In genomic region chr17:82332669-82333278, GRCh38 we compare ENCODE assay signal across 8 cellular contexts. TPM values are rescaled to one million over a fixed set of nuclear protein-coding genes. Genes with fewer than 3 reads are reported as not detected.
DNase-seq lines count a peak whose midpoint lies in the region; ATAC-seq and TF ChIP-seq lines count a peak whose summit lies in the region.

No MANE protein-coding gene starts in this region.

- H3K9me3 ChIP-seq in iPS DF 6.9 (ENCODE audit: control insufficient read depth, insufficient read depth, low read length) (no peaks in the 10 kb centered on the region), skeletal muscle satellite cell (replicated peaks; ENCODE audit: low read length) (no peaks in the 10 kb centered on the region)

- H3K36me3 ChIP-seq in iPS DF 6.9 (ENCODE audit: control insufficient read depth, insufficient read depth, low read length) (no peaks in the 10 kb centered on the region), skeletal muscle satellite cell (ENCODE audit: insufficient read depth, low read length) (no peaks in the 10 kb centered on the region)

- peaks cover 26% of the 10 kb centered on the region for H3K27me3 ChIP-seq in iPS DF 6.9 (ENCODE audit: control insufficient read depth, insufficient read depth, low read length)
- peaks cover 2% of the 10 kb centered on the region for H3K27me3 ChIP-seq in skeletal muscle satellite cell (ENCODE audit: control insufficient read depth, insufficient read depth, low read length)

- H3K4me3 ChIP-seq in iPS DF 6.9 (ENCODE audit: low read length) (peak overlapping the region; percentile 15; the same call in 1 of the 2 replicates), skeletal muscle satellite cell (ENCODE audit: low read length) (peak overlapping the region; percentile 71)

- no peak for TF ChIP-seq CTCF in endothelial cell (IDR thresholded peaks at IDR 0.05; ENCODE audit: unreplicated experiment)

- ATAC-seq in HG02798 (IDR thresholded peaks at IDR 0.05; ENCODE audit: poor library complexity, unreplicated experiment), result no peak

- no CpG with 5 or more reads among the region's 32 CpGs for WGBS in iPS DF 6.9 (ENCODE audit: insufficient coverage, insufficient read length)

- H3K4me1 ChIP-seq in iPS DF 6.9 (ENCODE audit: control insufficient read depth, insufficient read depth, low read length) (peaks cover 9% of the 10 kb centered on the region), skeletal muscle satellite cell (ENCODE audit: control insufficient read depth, insufficient read depth, low read length) (peaks cover 37% of the 10 kb centered on the region)

- H3K9ac ChIP-seq in skeletal muscle satellite cell (ENCODE audit: low read depth, low read length), result no peak overlapping the region

- peak overlapping the region; percentile 96 for H3K4me2 ChIP-seq in skeletal muscle satellite cell (ENCODE audit: low read length)

- H3K4me3 Mint-ChIP-seq in endothelial cell (ENCODE audit: unreplicated experiment), result no peak overlapping the region

- no peak overlapping the region for H3K27ac ChIP-seq in iPS DF 6.9 (ENCODE audit: low read length)

- H3K27me3 Mint-ChIP-seq in endothelial cell (ENCODE audit: unreplicated experiment), result peaks cover 28% of the 10 kb centered on the region

- peak; percentile 55 for DNase-seq in COLO668 (lab: John Stamatoyannopoulos, UW; ENCODE audit: unreplicated experiment)
- peak; percentile 80 for DNase-seq in MV-4-11 (lab: John Stamatoyannopoulos, UW)
- peak; percentile 76 for DNase-seq in amniotic epithelial cell (ENCODE audit: low read depth)
- no peak for DNase-seq in iPS DF 6.9 (ENCODE audit: low read depth, low spot score)
- no peak for DNase-seq in endothelial cell (ENCODE audit: low spot score)
- DNase-seq in NCI-H2029 (lab: John Stamatoyannopoulos, UW), result no peak

- no peaks in the 10 kb centered on the region for H3K9me3 Mint-ChIP-seq in endothelial cell (ENCODE audit: unreplicated experiment)

- no peaks in the 10 kb centered on the region for H3K36me3 Mint-ChIP-seq in endothelial cell (ENCODE audit: low read depth, unreplicated experiment)

- peaks cover 2% of the 10 kb centered on the region for H3K4me1 Mint-ChIP-seq in endothelial cell (ENCODE audit: unreplicated experiment)

- H3K27ac Mint-ChIP-seq in endothelial cell (ENCODE audit: unreplicated experiment), result no peak overlapping the region

RNA-seq across cellular contexts. Expression of gene SECTM1, which starts 0.8 kb away (rescaled TPM):
- total RNA-seq in skeletal muscle satellite cell (2012; rRNA removed), result 5.9 and 7.9 TPM in 2 replicates
- not detected for total RNA-seq in endothelial cell (ENCODE audit: unreplicated experiment)

RNA-seq across cellular contexts. Expression of gene CD7, which starts 15.4 kb away (rescaled TPM):
- 0.51 and 1.3 TPM in 2 replicates for total RNA-seq in skeletal muscle satellite cell (2012; rRNA removed)
- not detected for total RNA-seq in endothelial cell (ENCODE audit: unreplicated experiment)

RNA-seq across cellular contexts. Expression of gene TEX19, which starts 26.3 kb away (rescaled TPM):
- total RNA-seq in skeletal muscle satellite cell (2012; rRNA removed), result 0.25 TPM in 1 of 2 replicates, not detected in the other
- 0.26 TPM for total RNA-seq in endothelial cell (ENCODE audit: unreplicated experiment)

RNA-seq across cellular contexts. Expression of gene UTS2R, which starts 38.8 kb away (rescaled TPM):
- total RNA-seq in skeletal muscle satellite cell (2012; rRNA removed), result 1.5 TPM in 1 of 2 replicates, not detected in the other
- not detected for total RNA-seq in endothelial cell (ENCODE audit: unreplicated experiment)

RNA-seq across cellular contexts. Expression of gene CSNK1D, which starts 59.3 kb away (rescaled TPM):
- total RNA-seq in skeletal muscle satellite cell (2012; rRNA removed), result 51.3 and 52.7 TPM in 2 replicates
- 149 TPM for total RNA-seq in endothelial cell (ENCODE audit: unreplicated experiment)

Comparison
In these comparisons a context has a peak if more than half of its experiments do, and no peak if none do; other contexts are left out.
1. DNase-seq: peak in COLO668 (single experiment), MV-4-11 (single experiment) and amniotic epithelial cell (single experiment); none in iPS DF 6.9 (single experiment), endothelial cell (single experiment) and NCI-H2029 (single experiment).